ENCODE assay signal across 8 cellular contexts in genomic region chr11:119361056-119361787, GRCh38. TPM values are rescaled to one million over a fixed set of nuclear protein-coding genes. Genes with fewer than 3 reads are reported as not detected.
A peak's percentile ranks its signal among the peaks of the same experiment; 100 is the strongest.
DNase-seq lines count a peak whose midpoint lies in the region; ATAC-seq and TF ChIP-seq lines count a peak whose summit lies in the region.

No MANE protein-coding gene starts in this region.

- H3K27ac Mint-ChIP-seq in activated CD8-positive, alpha-beta memory T cell treated with anti-CD3 and anti-CD28 coated beads, Interleukin-2, amount 10 ng/mL, durations not matched to agents 7 days and 5 days, result no peak overlapping the region
- peak overlapping the region; percentile 39 to 95 (median 94) for H3K27ac Mint-ChIP-seq in brain
- H3K27ac Mint-ChIP-seq in activated T-helper 2 cell treated with anti-CD3 and anti-CD28 coated beads, Interferon-gamma antibody, Interleukin-2, Interleukin-4, amounts not matched to agents 10 μg/mL and 5 μg/mL and 100 μg/mL, durations not matched to agents 14 hours and 24 hours and 36 hours, result no peak overlapping the region

- H3K27me3 ChIP-seq in layer of hippocampus (ENCODE audit: control insufficient read depth, insufficient read depth, low read length), result no peaks in the 10 kb centered on the region

- peaks cover 41% of the 10 kb centered on the region for H3K27me3 Mint-ChIP-seq in activated CD8-positive, alpha-beta memory T cell treated with anti-CD3 and anti-CD28 coated beads, Interleukin-2, amount 10 ng/mL, durations not matched to agents 7 days and 5 days
- peaks cover 6% of the 10 kb centered on the region for H3K27me3 Mint-ChIP-seq in brain
- H3K27me3 Mint-ChIP-seq in activated T-helper 2 cell treated with anti-CD3 and anti-CD28 coated beads, Interferon-gamma antibody, Interleukin-2, Interleukin-4, amounts not matched to agents 10 μg/mL and 5 μg/mL and 100 μg/mL, durations not matched to agents 14 hours and 24 hours and 36 hours (ENCODE audit: low read depth), result peaks cover 24% of the 10 kb centered on the region

- no peak overlapping the region for H3K4me3 Mint-ChIP-seq in activated CD8-positive, alpha-beta memory T cell treated with anti-CD3 and anti-CD28 coated beads, Interleukin-2, amount 10 ng/mL, durations not matched to agents 7 days and 5 days
- peak overlapping the region; percentile 49 to 85 (median 77) for H3K4me3 Mint-ChIP-seq in brain
- no peak overlapping the region for H3K4me3 Mint-ChIP-seq in activated T-helper 2 cell treated with anti-CD3 and anti-CD28 coated beads, Interferon-gamma antibody, Interleukin-2, Interleukin-4, amounts not matched to agents 10 μg/mL and 5 μg/mL and 100 μg/mL, durations not matched to agents 14 hours and 24 hours and 36 hours (ENCODE audit: low read depth)

- CTCF ChIA-PET in activated CD8-positive, alpha-beta memory T cell treated with anti-CD3 and anti-CD28 coated beads, Interleukin-2, amount 10 ng/mL, durations not matched to agents 7 days and 5 days (lab: Charles Lee), result interaction anchor here (1.1 to 8.9 kb wide), 6 partner anchors 14 to 114 kb away, joined by 3 to 318 read pairs (median 4); partner anchors contain the start of genes C1QTNF5 and USP2

- TF ChIP-seq CTCF in brain (conservative IDR thresholded peaks at IDR 0.05), result no peak

- intact Hi-C loops in activated T-helper 2 cell treated with anti-CD3 and anti-CD28 coated beads, Interferon-gamma antibody, Interleukin-2, Interleukin-4, amounts not matched to agents 10 μg/mL and 5 μg/mL and 100 μg/mL, durations not matched to agents 14 hours and 24 hours and 36 hours (cut with micrococcal nuclease), result loop anchor here (1.0 kb wide), 1 partner anchor 20 kb away; the partner anchor contains the start of gene USP2

- peaks cover 35% of the 10 kb centered on the region for H3K4me1 Mint-ChIP-seq in activated CD8-positive, alpha-beta memory T cell treated with anti-CD3 and anti-CD28 coated beads, Interleukin-2, amount 10 ng/mL, durations not matched to agents 7 days and 5 days
- H3K4me1 Mint-ChIP-seq in brain, result peaks cover 61% of the 10 kb centered on the region
- peaks cover 24% of the 10 kb centered on the region for H3K4me1 Mint-ChIP-seq in activated T-helper 2 cell treated with anti-CD3 and anti-CD28 coated beads, Interferon-gamma antibody, Interleukin-2, Interleukin-4, amounts not matched to agents 10 μg/mL and 5 μg/mL and 100 μg/mL, durations not matched to agents 14 hours and 24 hours and 36 hours (ENCODE audit: low read depth)

- H3K27ac ChIP-seq in layer of hippocampus (ENCODE audit: low read depth, low read length), result peak overlapping the region; percentile 88

- no peaks in the 10 kb centered on the region for H3K9me3 Mint-ChIP-seq in activated CD8-positive, alpha-beta memory T cell treated with anti-CD3 and anti-CD28 coated beads, Interleukin-2, amount 10 ng/mL, durations not matched to agents 7 days and 5 days (ENCODE audit: low read depth)
- peaks cover 0 to 3% (median 0%) of the 10 kb centered on the region in 5 experiments for H3K9me3 Mint-ChIP-seq in brain
- no peaks in the 10 kb centered on the region for H3K9me3 Mint-ChIP-seq in activated T-helper 2 cell treated with anti-CD3 and anti-CD28 coated beads, Interferon-gamma antibody, Interleukin-2, Interleukin-4, amounts not matched to agents 10 μg/mL and 5 μg/mL and 100 μg/mL, durations not matched to agents 14 hours and 24 hours and 36 hours

- no peaks in the 10 kb centered on the region for H3K36me3 Mint-ChIP-seq in activated CD8-positive, alpha-beta memory T cell treated with anti-CD3 and anti-CD28 coated beads, Interleukin-2, amount 10 ng/mL, durations not matched to agents 7 days and 5 days
- peaks cover 22% of the 10 kb centered on the region for H3K36me3 Mint-ChIP-seq in brain
- no peaks in the 10 kb centered on the region for H3K36me3 Mint-ChIP-seq in activated T-helper 2 cell treated with anti-CD3 and anti-CD28 coated beads, Interferon-gamma antibody, Interleukin-2, Interleukin-4, amounts not matched to agents 10 μg/mL and 5 μg/mL and 100 μg/mL, durations not matched to agents 14 hours and 24 hours and 36 hours (ENCODE audit: low read depth)

- ATAC-seq in activated CD8-positive, alpha-beta memory T cell treated with anti-CD3 and anti-CD28 coated beads, Interleukin-2, amount 10 ng/mL, durations not matched to agents 7 days and 5 days, result no peak

- peak; percentile 8 for DNase-seq in activated CD8-positive, alpha-beta memory T cell treated with anti-CD3 and anti-CD28 coated beads, Interleukin-2, amount 50 U/mL, for 24 hours (ENCODE audit: extremely low read depth)
- DNase-seq in activated CD8-positive, alpha-beta memory T cell treated with anti-CD3 and anti-CD28 coated beads, Interleukin-2, amount 10 ng/mL, durations not matched to agents 7 days and 5 days, result no peak
- DNase-seq in NCI-H226 (peak; percentile 97), GM19238 (ENCODE audit: insufficient read length, low spot score) (no peak)
- peak; percentile 24 for DNase-seq in stimulated activated CD8-positive, alpha-beta memory T cell treated with anti-CD3 and anti-CD28 coated beads, Interleukin-12 subunit alpha, Interleukin-12 subunit beta, amount 100 ng/mL, for 24 hours (ENCODE audit: extremely low read depth)
- DNase-seq in activated T-helper 2 cell treated with anti-CD3 and anti-CD28 coated beads, Interferon-gamma antibody, Interleukin-2, Interleukin-4, amounts not matched to agents 10 μg/mL and 5 μg/mL and 100 μg/mL, durations not matched to agents 14 hours and 24 hours and 36 hours (ENCODE audit: low spot score), result no peak

RNA-seq across cellular contexts. Expression of gene MFRP, which starts 14.7 kb away (rescaled TPM):
- not detected for total RNA-seq in activated CD8-positive, alpha-beta memory T cell treated with anti-CD3 and anti-CD28 coated beads, Interleukin-2, amount 10 ng/mL, durations not matched to agents 7 days and 5 days
- not detected for polyA plus RNA-seq in brain (ENCODE audit: insufficient read depth, low read depth, low replicate concordance)
- not detected in 2 replicates for total RNA-seq in activated T-helper 2 cell treated with anti-CD3 and anti-CD28 coated beads, Interferon-gamma antibody, Interleukin-2, Interleukin-4, amounts not matched to agents 10 μg/mL and 5 μg/mL and 100 μg/mL, durations not matched to agents 14 hours and 24 hours and 36 hours

RNA-seq across cellular contexts. Expression of gene USP2, which starts 20.3 kb away (rescaled TPM):
- under 1 TPM; 0.28 to 0.76 TPM for total RNA-seq in activated CD8-positive, alpha-beta memory T cell treated with anti-CD3 and anti-CD28 coated beads, Interleukin-2, amount 10 ng/mL, durations not matched to agents 7 days and 5 days
- polyA plus RNA-seq in brain (ENCODE audit: insufficient read depth, low read depth, low replicate concordance), result 10.1 TPM
- total RNA-seq in activated T-helper 2 cell treated with anti-CD3 and anti-CD28 coated beads, Interferon-gamma antibody, Interleukin-2, Interleukin-4, amounts not matched to agents 10 μg/mL and 5 μg/mL and 100 μg/mL, durations not matched to agents 14 hours and 24 hours and 36 hours, result 1.0 and 1.1 TPM in 2 replicates

RNA-seq across cellular contexts. Expression of gene C1QTNF5, which starts 20.5 kb away (rescaled TPM):
- total RNA-seq in activated CD8-positive, alpha-beta memory T cell treated with anti-CD3 and anti-CD28 coated beads, Interleukin-2, amount 10 ng/mL, durations not matched to agents 7 days and 5 days, result not detected
- polyA plus RNA-seq in brain (ENCODE audit: insufficient read depth, low read depth, low replicate concordance), result 13.2 TPM
- not detected in 2 replicates for total RNA-seq in activated T-helper 2 cell treated with anti-CD3 and anti-CD28 coated beads, Interferon-gamma antibody, Interleukin-2, Interleukin-4, amounts not matched to agents 10 μg/mL and 5 μg/mL and 100 μg/mL, durations not matched to agents 14 hours and 24 hours and 36 hours

RNA-seq across cellular contexts. Expression of gene RNF26, which starts 26.9 kb away (rescaled TPM):
- total RNA-seq in activated CD8-positive, alpha-beta memory T cell treated with anti-CD3 and anti-CD28 coated beads, Interleukin-2, amount 10 ng/mL, durations not matched to agents 7 days and 5 days, result 10 to 100 TPM; 38.7 to 42.1 TPM
- polyA plus RNA-seq in brain (ENCODE audit: insufficient read depth, low read depth, low replicate concordance), result 52.0 TPM
- 29.9 and 32.6 TPM in 2 replicates for total RNA-seq in activated T-helper 2 cell treated with anti-CD3 and anti-CD28 coated beads, Interferon-gamma antibody, Interleukin-2, Interleukin-4, amounts not matched to agents 10 μg/mL and 5 μg/mL and 100 μg/mL, durations not matched to agents 14 hours and 24 hours and 36 hours

RNA-seq across cellular contexts. Expression of gene MCAM, which starts 44.3 kb away (rescaled TPM):
- total RNA-seq in activated CD8-positive, alpha-beta memory T cell treated with anti-CD3 and anti-CD28 coated beads, Interleukin-2, amount 10 ng/mL, durations not matched to agents 7 days and 5 days, result 1 to 10 TPM; 2.5 to 3.9 TPM
- polyA plus RNA-seq in brain (ENCODE audit: insufficient read depth, low read depth, low replicate concordance), result 58.3 TPM
- 6.0 and 7.2 TPM in 2 replicates for total RNA-seq in activated T-helper 2 cell treated with anti-CD3 and anti-CD28 coated beads, Interferon-gamma antibody, Interleukin-2, Interleukin-4, amounts not matched to agents 10 μg/mL and 5 μg/mL and 100 μg/mL, durations not matched to agents 14 hours and 24 hours and 36 hours

Comparison
In these comparisons a context has a peak if more than half of its experiments do, and no peak if none do; other contexts are left out.
1. DNase-seq: peak in activated CD8-positive, alpha-beta memory T cell treated with anti-CD3 and anti-CD28 coated beads, Interleukin-2, amount 50 U/mL, for 24 hours (single experiment), NCI-H226 (single experiment) and stimulated activated CD8-positive, alpha-beta memory T cell treated with anti-CD3 and anti-CD28 coated beads, Interleukin-12 subunit alpha, Interleukin-12 subunit beta, amount 100 ng/mL, for 24 hours (single experiment); none in activated CD8-positive, alpha-beta memory T cell treated with anti-CD3 and anti-CD28 coated beads, Interleukin-2, amount 10 ng/mL, durations not matched to agents 7 days and 5 days (single experiment), activated T-helper 2 cell treated with anti-CD3 and anti-CD28 coated beads, Interferon-gamma antibody, Interleukin-2, Interleukin-4, amounts not matched to agents 10 μg/mL and 5 μg/mL and 100 μg/mL, durations not matched to agents 14 hours and 24 hours and 36 hours (single experiment) and GM19238 (single experiment).
2. H3K27ac Mint-ChIP-seq: peak in brain (5 of 5); none in activated CD8-positive, alpha-beta memory T cell treated with anti-CD3 and anti-CD28 coated beads, Interleukin-2, amount 10 ng/mL, durations not matched to agents 7 days and 5 days (single experiment) and activated T-helper 2 cell treated with anti-CD3 and anti-CD28 coated beads, Interferon-gamma antibody, Interleukin-2, Interleukin-4, amounts not matched to agents 10 μg/mL and 5 μg/mL and 100 μg/mL, durations not matched to agents 14 hours and 24 hours and 36 hours (single experiment).
3. H3K4me3 Mint-ChIP-seq: peak in brain (5 of 5); none in activated CD8-positive, alpha-beta memory T cell treated with anti-CD3 and anti-CD28 coated beads, Interleukin-2, amount 10 ng/mL, durations not matched to agents 7 days and 5 days (single experiment) and activated T-helper 2 cell treated with anti-CD3 and anti-CD28 coated beads, Interferon-gamma antibody, Interleukin-2, Interleukin-4, amounts not matched to agents 10 μg/mL and 5 μg/mL and 100 μg/mL, durations not matched to agents 14 hours and 24 hours and 36 hours (single experiment).